In genomic region chr11:8382436-8383053, GRCh38 we compare ENCODE assay signal across 13 cellular contexts.
DNase-seq lines count a peak whose midpoint lies in the region; ATAC-seq, FAIRE-seq and TF ChIP-seq lines count a peak whose summit lies in the region.
"Had no signal": no experiment of that assay in that cellular context is flagged by ENCODE, and none has a peak within 500 bp of the region (broad histone marks: within the 10 kb centered on the region; RNA-seq: fewer than 3 reads in every experiment).

No MANE protein-coding gene starts in this region.

- H3K36me3 ChIP-seq in K562 (ENCODE audit: control insufficient read depth, insufficient read depth, low read length) = no peaks in the 10 kb centered on the region

- no peak for TF ChIP-seq RAD21 in K562 (CRISPR knock-in tag; conservative IDR thresholded peaks at IDR 0.05 in 1 of 2, IDR thresholded peaks at IDR 0.05 in 1 of 2)

- ATAC-seq in K562 = 0 out of 3 replicates have a peak, but pooled peaks have one; percentile 23
- ATAC-seq in HG03175 (IDR thresholded peaks at IDR 0.05; ENCODE audit: unreplicated experiment) = no peak
- ATAC-seq in GM21381 (IDR thresholded peaks at IDR 0.05; ENCODE audit: unreplicated experiment) = no peak
- ATAC-seq in activated naive CD4-positive, alpha-beta T cell treated with anti-CD3 and anti-CD28 coated beads, Interleukin-2, amount 50 U/mL, for 72 hours = no peak

- H3K36me3 Mint-ChIP-seq in activated CD4-positive, alpha-beta memory T cell treated with anti-CD3 and anti-CD28 coated beads, Interleukin-2, amount 10 ng/mL, durations not matched to agents 7 days and 5 days (ENCODE audit: low read depth) = no peaks in the 10 kb centered on the region
- H3K36me3 Mint-ChIP-seq in activated naive CD4-positive, alpha-beta T cell treated with anti-CD3 and anti-CD28 coated beads, Interleukin-2, amount 50 U/mL, for 72 hours = no peaks in the 10 kb centered on the region

- H3K4me1 Mint-ChIP-seq in activated CD4-positive, alpha-beta memory T cell treated with anti-CD3 and anti-CD28 coated beads, Interleukin-2, amount 10 ng/mL, durations not matched to agents 7 days and 5 days = no peaks in the 10 kb centered on the region

- H3K27ac ChIP-seq in K562 (ENCODE audit: extremely low read depth, low read depth, low read length) = no peak overlapping the region
- H3K27ac ChIP-seq: testis had no signal

- no peaks in the 10 kb centered on the region for H3K9me3 ChIP-seq in K562 (replicated peaks; ENCODE audit: control insufficient read depth, insufficient read depth, low read depth, low read length)
- H3K9me3 ChIP-seq: testis had no signal

- H3K79me2 ChIP-seq in K562 (ENCODE audit: control insufficient read depth, insufficient read depth, low read length) = no peaks in the 10 kb centered on the region

- no TSS peak for BruUV-seq in K562 (replicated peaks; lab: Mats Ljungman, UMichigan)

- TF ChIP-seq CTCF in K562 (IDR thresholded peaks at IDR 0.05 in 2 of 3, conservative IDR thresholded peaks at IDR 0.05 in 1 of 3; ENCODE audit: insufficient read depth in 2 of 3, low read depth in 1 of 3, low read length in 3 of 3) = no peak

- no peak overlapping the region for H3K4me2 ChIP-seq in K562 (ENCODE audit: insufficient read depth, low read length)

- peaks cover 3 to 6% of the 10 kb centered on the region in 2 experiments; a peak in 3 of 5 replicates for H3K4me1 ChIP-seq in K562 (replicated peaks in 1 of 2; ENCODE audit: control insufficient read depth in 2 of 2, insufficient read depth in 2 of 2, low read length in 2 of 2)

- no peak for TF ChIP-seq POLR2A in K562 (conservative IDR thresholded peaks at IDR 0.05)

- H3K4me3 ChIP-seq in K562 = no peak overlapping the region
- H3K4me3 ChIP-seq: testis had no signal

- in situ Hi-C loops in ACHN (cut with HindIII; ENCODE audit: low pct_ligation_motif_present, low pct_unique_long_range_greater_than_20kb, low sequenced_read_pairs) (no loop called here), K562 (cut with MboI) (no loop called here)

- H3K9me3 Mint-ChIP-seq in activated CD4-positive, alpha-beta memory T cell treated with anti-CD3 and anti-CD28 coated beads, Interleukin-2, amount 10 ng/mL, durations not matched to agents 7 days and 5 days = no peaks in the 10 kb centered on the region
- H3K9me3 Mint-ChIP-seq in activated naive CD4-positive, alpha-beta T cell treated with anti-CD3 and anti-CD28 coated beads, Interleukin-2, amount 50 U/mL, for 72 hours = no peaks in the 10 kb centered on the region

- H3K9ac ChIP-seq in K562 (ENCODE audit: insufficient read depth in 1 of 2, low read depth in 2 of 2, low read length in 2 of 2) = no peak overlapping the region

- POLR2A ChIA-PET in K562 (lab: Yijun Ruan, JAX) = interaction anchor here (0.6 to 1.3 kb wide), 3 partner anchors 13 to 366 kb away, joined by 3 read pairs; no protein-coding TSS in a partner anchor
- POLR2A ChIA-PET in activated CD4-positive, alpha-beta memory T cell treated with anti-CD3 and anti-CD28 coated beads, Interleukin-2, amount 10 ng/mL, durations not matched to agents 7 days and 5 days (lab: Charles Lee) = no interaction called here

- peaks cover 2 to 30% of the 10 kb centered on the region in 2 experiments; a peak in 3 of 5 replicates for H3K27me3 ChIP-seq in K562 (ENCODE audit: control insufficient read depth in 2 of 2, insufficient read depth in 2 of 2, low read length in 2 of 2)
- H3K27me3 ChIP-seq: testis had no signal

- FAIRE-seq in K562 (lab: Jason Lieb, UNC) = no peak

- no peak overlapping the region for H2AFZ ChIP-seq in K562 (ENCODE audit: low read depth, low read length)

- no peak overlapping the region for H3K4me3 Mint-ChIP-seq in activated CD4-positive, alpha-beta memory T cell treated with anti-CD3 and anti-CD28 coated beads, Interleukin-2, amount 10 ng/mL, durations not matched to agents 7 days and 5 days

- DNase-seq in ACHN (peak; percentile 49), LHCN-M2 (ENCODE audit: low read depth) (peak; percentile 41), K562 (ENCODE audit: extremely low read depth in 1 of 4, low spot score in 3 of 4) (peak in 1 of 4 experiments; percentile 8), iris pigment epithelial cell (ENCODE audit: low read depth) (peak; percentile 43)
- DNase-seq in activated CD4-positive, alpha-beta memory T cell treated with anti-CD3 and anti-CD28 coated beads, Interleukin-2, amount 10 ng/mL, durations not matched to agents 7 days and 5 days = no peak
- DNase-seq in activated naive CD4-positive, alpha-beta T cell treated with anti-CD3 and anti-CD28 coated beads, Interleukin-2, amount 50 U/mL, for 72 hours (ENCODE audit: low spot score in 2 of 2) = no peak
- DNase-seq: activated naive CD4-positive, alpha-beta T cell treated with anti-CD3 and anti-CD28 coated beads, Interleukin-2, amount 50 U/mL, for 16 hours; DMS79; NCI-H1105; NCI-H748 treated with DMSO at 0.1 percent for 48 hours; testis had no signal

- intact Hi-C loops in K562 (cut with micrococcal nuclease) = no loop called here

- no peaks in the 10 kb centered on the region for H3K9me1 ChIP-seq in K562 (ENCODE audit: control insufficient read depth, insufficient read depth, low read length)

- no peak for TF ChIP-seq EP300 in K562 (IDR thresholded peaks at IDR 0.05; ENCODE audit: low read length)

- CTCF ChIA-PET in K562 (lab: Yijun Ruan, JAX; ENCODE audit: low intra/inter-chr PET ratio) = no interaction called here
- CTCF ChIA-PET in activated CD4-positive, alpha-beta memory T cell treated with anti-CD3 and anti-CD28 coated beads, Interleukin-2, amount 10 ng/mL, durations not matched to agents 7 days and 5 days (lab: Charles Lee) = no interaction called here

- 2% methylated on average over 9 of the region's 9 CpGs for WGBS in K562 (ENCODE audit: insufficient coverage, low coverage, missing lambda C conversion rate)

- H3K27ac Mint-ChIP-seq in activated CD4-positive, alpha-beta memory T cell treated with anti-CD3 and anti-CD28 coated beads, Interleukin-2, amount 10 ng/mL, durations not matched to agents 7 days and 5 days = no peak overlapping the region
- H3K27ac Mint-ChIP-seq in activated naive CD4-positive, alpha-beta T cell treated with anti-CD3 and anti-CD28 coated beads, Interleukin-2, amount 50 U/mL, for 72 hours = no peak overlapping the region

- H3K27me3 Mint-ChIP-seq in activated CD4-positive, alpha-beta memory T cell treated with anti-CD3 and anti-CD28 coated beads, Interleukin-2, amount 10 ng/mL, durations not matched to agents 7 days and 5 days = peaks cover 4% of the 10 kb centered on the region

- no peaks in the 10 kb centered on the region for H4K20me1 ChIP-seq in K562 (replicated peaks; ENCODE audit: control insufficient read depth, insufficient read depth, low read length)

TF ChIP-seq in K562, 482 proteins besides CTCF, POLR2A, EP300 and RAD21:
- TF ChIP-seq PHTF2 (CRISPR knock-in tag; IDR thresholded peaks at IDR 0.05) (no peak), NKRF (IDR thresholded peaks at IDR 0.05; ENCODE audit: borderline replicate concordance) (no peak), ZNF778 (CRISPR knock-in tag; IDR thresholded peaks at IDR 0.05) (no peak), FOSL1 (tag; conservative IDR thresholded peaks at IDR 0.05) (peak; percentile 84), ZKSCAN1 (IDR thresholded peaks at IDR 0.05; ENCODE audit: low read depth, low read length) (no peak), PHF8 (IDR thresholded peaks at IDR 0.05; ENCODE audit: borderline replicate concordance, low read length) (no peak), USF2 (CRISPR knock-in tag; IDR thresholded peaks at IDR 0.05) (no peak), MAZ (CRISPR knock-in tag; conservative IDR thresholded peaks at IDR 0.05 in 1 of 2, IDR thresholded peaks at IDR 0.05 in 1 of 2) (no peak), NEUROD1 (IDR thresholded peaks at IDR 0.05; ENCODE audit: borderline replicate concordance, low read depth, low read length, partially characterized antibody) (no peak)

Comparison
In these comparisons a context has a peak if more than half of its experiments do, and no peak if none do; other contexts are left out.
1. DNase-seq: peak in ACHN (single experiment), LHCN-M2 (single experiment) and iris pigment epithelial cell (single experiment); none in activated CD4-positive, alpha-beta memory T cell treated with anti-CD3 and anti-CD28 coated beads, Interleukin-2, amount 10 ng/mL, durations not matched to agents 7 days and 5 days (single experiment) and activated naive CD4-positive, alpha-beta T cell treated with anti-CD3 and anti-CD28 coated beads, Interleukin-2, amount 50 U/mL, for 72 hours (0 of 2).